In the genomic region with DNA sequence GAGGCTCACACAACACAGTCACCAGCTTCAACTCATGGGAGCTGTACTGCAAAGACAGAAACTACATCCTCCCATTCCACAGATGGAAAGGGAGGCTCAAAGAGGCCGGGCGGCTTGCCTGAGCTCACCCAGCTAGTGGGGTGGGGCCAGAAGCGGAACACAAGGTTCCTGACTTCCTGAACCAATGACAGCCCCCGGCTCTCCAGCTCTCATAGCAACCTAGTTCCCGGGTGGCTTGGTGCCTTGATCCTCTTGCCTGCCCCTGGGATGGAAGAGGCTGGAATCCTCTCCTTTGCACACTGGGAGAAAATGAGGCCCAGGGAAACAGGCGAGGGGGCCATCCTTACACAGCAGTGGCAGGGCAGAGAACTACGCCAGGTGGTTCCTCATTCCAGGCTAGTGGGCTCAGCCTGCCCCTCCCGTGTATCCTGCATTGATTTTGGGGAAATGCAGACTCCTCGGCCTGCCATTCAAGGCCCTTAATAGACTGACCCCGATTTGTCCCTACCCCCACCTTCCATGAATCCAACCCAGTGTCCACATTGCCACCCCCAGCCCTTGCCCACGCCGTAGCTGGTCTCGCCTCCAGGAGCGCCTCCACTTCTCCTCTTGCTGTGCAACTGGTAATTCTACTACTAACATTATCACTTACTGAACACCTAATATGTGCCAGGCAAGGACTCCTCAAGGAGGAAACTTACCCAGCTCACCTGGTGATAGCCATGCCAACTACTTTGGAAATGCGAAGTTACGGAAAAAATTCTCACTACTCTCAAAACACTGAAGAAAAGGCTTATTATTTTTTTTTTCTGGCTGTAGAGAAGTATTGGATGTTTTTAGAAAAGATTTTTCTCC, we compare ENCODE assay signal across 20 cellular contexts. TPM values are rescaled to one million over a fixed set of nuclear protein-coding genes. Genes with fewer than 3 reads are reported as not detected.
DNase-seq lines count a peak whose midpoint lies in the region; ATAC-seq, FAIRE-seq and TF ChIP-seq lines count a peak whose summit lies in the region.
"Had no signal": no experiment of that assay in that cellular context is flagged by ENCODE, and none has a peak within 500 bp of the region (broad histone marks: within the 10 kb centered on the region; RNA-seq: fewer than 3 reads in every experiment).

No MANE protein-coding gene starts in this region.

- H3K4me3 ChIP-seq in OCI-LY3 (ENCODE audit: low read length) (peak overlapping the region; percentile 53), sigmoid colon (no peak overlapping the region)
- H3K4me3 ChIP-seq: prostate gland, uterus had no signal

- H3K36me3 ChIP-seq in OCI-LY3 (replicated peaks; ENCODE audit: low read depth, low read length) (no peaks in the 10 kb centered on the region), sigmoid colon (no peaks in the 10 kb centered on the region)
- H3K36me3 ChIP-seq: prostate gland, uterus had no signal

- H3K4me1 ChIP-seq in OCI-LY3 (ENCODE audit: low read length) (peaks cover 5% of the 10 kb centered on the region; the same call in 1 of the 2 replicates), sigmoid colon (peaks cover 0 to 15% (median 13%) of the 10 kb centered on the region in 4 donors)
- H3K4me1 ChIP-seq: prostate gland had no signal

- H3K9me3 Mint-ChIP-seq in activated T-cell treated with anti-CD3 and anti-CD28 coated beads, Interleukin-2, amount 50 U/mL, for 24 hours = no peaks in the 10 kb centered on the region
- H3K9me3 Mint-ChIP-seq in activated T-cell treated with anti-CD3 and anti-CD28 coated beads, Interleukin-2, amount 50 U/mL, for 4 hours = no peaks in the 10 kb centered on the region
- H3K9me3 Mint-ChIP-seq: activated naive CD4-positive, alpha-beta T cell treated with anti-CD3 and anti-CD28 coated beads, Interleukin-2, amount 50 U/mL, for 72 hours; CD8-positive, alpha-beta memory T cell; stimulated activated naive CD8-positive, alpha-beta T cell treated with anti-CD3 and anti-CD28 coated beads, Interleukin-15, Interleukin-2, amounts not matched to agents 100 ng/mL and 50 ng/mL, for 24 hours; T-helper 1 cell treated with Interleukin-12 subunit alpha and Interleukin-12 subunit beta and Interleukin-4 antibody, amounts not matched to agents 30 μg/mL and 1 μg/mL, for 36 hours had no signal

- H3K4me1 Mint-ChIP-seq in activated T-cell treated with anti-CD3 and anti-CD28 coated beads, Interleukin-2, amount 50 U/mL, for 24 hours (ENCODE audit: low read depth) = peaks cover 20% of the 10 kb centered on the region
- peaks cover 9% of the 10 kb centered on the region for H3K4me1 Mint-ChIP-seq in activated T-cell treated with anti-CD3 and anti-CD28 coated beads, Interleukin-2, amount 50 U/mL, for 4 hours (ENCODE audit: low read depth)

- no peak for FAIRE-seq in urothelium cell line (lab: Jason Lieb, UNC)
- FAIRE-seq: GM12891 had no signal

- no peaks in the 10 kb centered on the region for H3K36me3 Mint-ChIP-seq in activated T-cell treated with anti-CD3 and anti-CD28 coated beads, Interleukin-2, amount 50 U/mL, for 24 hours (ENCODE audit: low read depth)
- no peaks in the 10 kb centered on the region for H3K36me3 Mint-ChIP-seq in activated T-cell treated with anti-CD3 and anti-CD28 coated beads, Interleukin-2, amount 50 U/mL, for 4 hours (ENCODE audit: insufficient read depth)
- H3K36me3 Mint-ChIP-seq: activated naive CD4-positive, alpha-beta T cell treated with anti-CD3 and anti-CD28 coated beads, Interleukin-2, amount 50 U/mL, for 72 hours; CD8-positive, alpha-beta memory T cell had no signal

- peak; percentile 18 for DNase-seq in activated T-cell treated with anti-CD3 and anti-CD28 coated beads, Interleukin-2, amount 50 U/mL, for 24 hours
- DNase-seq in activated T-cell treated with anti-CD3 and anti-CD28 coated beads, Interleukin-2, amount 50 U/mL, for 4 hours = no peak
- peak; percentile 51 for DNase-seq in ecto neural progenitor cell (ENCODE audit: low spot score)
- DNase-seq in sigmoid colon = peak; percentile 40
- DNase-seq in urothelium cell line (ENCODE audit: low spot score) = no peak
- DNase-seq in MV-4-11 (lab: John Stamatoyannopoulos, UW) = no peak
- DNase-seq: activated CD4-positive, alpha-beta T cell treated with anti-CD3 and anti-CD28 coated beads for 4 hours; CD8-positive, alpha-beta memory T cell; foreskin fibroblast; NCI-H1436 treated with DMSO at 0.1 percent for 48 hours; NCI-H226; SHP77 had no signal

- no peak for ATAC-seq in activated T-cell treated with anti-CD3 and anti-CD28 coated beads, Interleukin-2, amount 50 U/mL, for 4 hours
- ATAC-seq in HG02642 (IDR thresholded peaks at IDR 0.05; ENCODE audit: poor library complexity, unreplicated experiment) = no peak
- ATAC-seq: activated naive CD4-positive, alpha-beta T cell treated with anti-CD3 and anti-CD28 coated beads, Interleukin-2, amount 50 U/mL, for 72 hours had no signal

- WGBS in sigmoid colon, 2 donors = 54 to 55% methylated on average over 16 of the region's 16 CpGs

- no peak overlapping the region for H3K27ac ChIP-seq in OCI-LY3 (ENCODE audit: low read length)
- no peak overlapping the region for H3K27ac ChIP-seq in sigmoid colon
- H3K27ac ChIP-seq: prostate gland, uterus had no signal

- TF ChIP-seq CTCF in OCI-LY3 (IDR thresholded peaks at IDR 0.05; ENCODE audit: low read depth, low read length) (no peak), sigmoid colon (IDR thresholded peaks at IDR 0.05) (no peak)

- TF ChIP-seq POLR2A in sigmoid colon (IDR thresholded peaks at IDR 0.05) = no peak

- no peak overlapping the region for H3K9ac ChIP-seq in OCI-LY3 (ENCODE audit: low read length)

- peak overlapping the region; percentile 67; the same call in 1 of the 2 replicates for H2AFZ ChIP-seq in OCI-LY3 (ENCODE audit: low read depth, low read length)

- peaks cover 86% of the 10 kb centered on the region for H3K27me3 Mint-ChIP-seq in activated T-cell treated with anti-CD3 and anti-CD28 coated beads, Interleukin-2, amount 50 U/mL, for 24 hours
- peaks cover 48% of the 10 kb centered on the region for H3K27me3 Mint-ChIP-seq in activated T-cell treated with anti-CD3 and anti-CD28 coated beads, Interleukin-2, amount 50 U/mL, for 4 hours (ENCODE audit: low read depth)

- no peak overlapping the region for H3K27ac Mint-ChIP-seq in activated T-cell treated with anti-CD3 and anti-CD28 coated beads, Interleukin-2, amount 50 U/mL, for 24 hours
- H3K27ac Mint-ChIP-seq: activated naive CD4-positive, alpha-beta T cell treated with anti-CD3 and anti-CD28 coated beads, Interleukin-2, amount 50 U/mL, for 72 hours; CD8-positive, alpha-beta memory T cell; stimulated activated naive CD8-positive, alpha-beta T cell treated with anti-CD3 and anti-CD28 coated beads, Interleukin-15, Interleukin-2, amounts not matched to agents 100 ng/mL and 50 ng/mL, for 24 hours; T-helper 1 cell treated with Interleukin-12 subunit alpha and Interleukin-12 subunit beta and Interleukin-4 antibody, amounts not matched to agents 30 μg/mL and 1 μg/mL, for 36 hours had no signal

- H4K20me1 ChIP-seq in OCI-LY3 (ENCODE audit: insufficient read depth, low read length) = peaks cover 3% of the 10 kb centered on the region; the same call in 1 of the 2 replicates

- H3K4me3 Mint-ChIP-seq in activated T-cell treated with anti-CD3 and anti-CD28 coated beads, Interleukin-2, amount 50 U/mL, for 24 hours = no peak overlapping the region
- H3K4me3 Mint-ChIP-seq in activated T-cell treated with anti-CD3 and anti-CD28 coated beads, Interleukin-2, amount 50 U/mL, for 4 hours = no peak overlapping the region
- H3K4me3 Mint-ChIP-seq: CD8-positive, alpha-beta memory T cell; stimulated activated naive CD8-positive, alpha-beta T cell treated with anti-CD3 and anti-CD28 coated beads, Interleukin-15, Interleukin-2, amounts not matched to agents 100 ng/mL and 50 ng/mL, for 24 hours; T-helper 1 cell treated with Interleukin-12 subunit alpha and Interleukin-12 subunit beta and Interleukin-4 antibody, amounts not matched to agents 30 μg/mL and 1 μg/mL, for 36 hours had no signal

- no peak for TF ChIP-seq EP300 in sigmoid colon (IDR thresholded peaks at IDR 0.05)

- H3K27me3 ChIP-seq in OCI-LY3 (ENCODE audit: low read depth, low read length) (no peaks in the 10 kb centered on the region), sigmoid colon (peaks cover 26 to 97% (median 69%) of the 10 kb centered on the region in 3 donors)

- H3K79me2 ChIP-seq in OCI-LY3 (ENCODE audit: low read length) = no peaks in the 10 kb centered on the region

- intact Hi-C loops in sigmoid colon (cut with DNase I) = no loop called here

- H3K9me3 ChIP-seq in OCI-LY3 (ENCODE audit: insufficient read depth, low read length) (no peaks in the 10 kb centered on the region), sigmoid colon (no peaks in the 10 kb centered on the region)
- H3K9me3 ChIP-seq: prostate gland, uterus had no signal

- peak overlapping the region; percentile 55 for H3K4me2 ChIP-seq in OCI-LY3 (ENCODE audit: low read length)

RNA-seq across cellular contexts. Expression of gene RAP1GAP, which starts 5.0 kb away (rescaled TPM):
- 1 to 10 TPM in 2 of 3 donors, under 1 TPM in 1; 0.46 to 1.4 (median 1.2) TPM for total RNA-seq in activated T-cell treated with anti-CD3 and anti-CD28 coated beads, Interleukin-2, amount 50 U/mL, for 4 hours
- under 1 TPM in 3 of 4 donors, not detected in 1; 0.33 to 0.71 (median 0.54) TPM for total RNA-seq in sigmoid colon
- 10 to 100 TPM; 24.3 to 47.4 (median 43.9) TPM for polyA plus RNA-seq in sigmoid colon
- polyA plus RNA-seq: CD8-positive, alpha-beta memory T cell had no signal

Comparison
In these comparisons a context has a peak if more than half of its experiments do, and no peak if none do; other contexts are left out.
1. DNase-seq: peak in activated T-cell treated with anti-CD3 and anti-CD28 coated beads, Interleukin-2, amount 50 U/mL, for 24 hours (single experiment), ecto neural progenitor cell (single experiment) and sigmoid colon (single experiment); none in activated T-cell treated with anti-CD3 and anti-CD28 coated beads, Interleukin-2, amount 50 U/mL, for 4 hours (single experiment), urothelium cell line (single experiment) and MV-4-11 (single experiment).